ENCODE assay signal across 1 cellular context in genomic region chr14:65052832-65053231, GRCh38.
TF ChIP-seq lines count a peak whose summit lies in the region.

No MANE protein-coding gene starts in this region.

TF ChIP-seq in GM23338, 12 proteins besides CTCF, POLR2A, EP300 and RAD21 (continued from another document):
- TF ChIP-seq ETS1 (IDR thresholded peaks at IDR 0.05): no peak
- TF ChIP-seq ZNF462 (CRISPR knock-in tag; IDR thresholded peaks at IDR 0.05): no peak
- TF ChIP-seq REST (IDR thresholded peaks at IDR 0.05; ENCODE audit: unreplicated experiment): no peak
- TF ChIP-seq CREB1 (CRISPR knock-in tag; IDR thresholded peaks at IDR 0.05; ENCODE audit: low read depth): no peak
- TF ChIP-seq EZH2 (IDR thresholded peaks at IDR 0.05; ENCODE audit: low read depth, unreplicated experiment): no peak
- TF ChIP-seq JUNB (IDR thresholded peaks at IDR 0.05; ENCODE audit: unreplicated experiment): no peak
- TF ChIP-seq EZH2phosphoT487 (IDR thresholded peaks at IDR 0.05; ENCODE audit: unreplicated experiment): no peak
